24 cellular contexts compared by ENCODE assay signal in the genomic region with DNA sequence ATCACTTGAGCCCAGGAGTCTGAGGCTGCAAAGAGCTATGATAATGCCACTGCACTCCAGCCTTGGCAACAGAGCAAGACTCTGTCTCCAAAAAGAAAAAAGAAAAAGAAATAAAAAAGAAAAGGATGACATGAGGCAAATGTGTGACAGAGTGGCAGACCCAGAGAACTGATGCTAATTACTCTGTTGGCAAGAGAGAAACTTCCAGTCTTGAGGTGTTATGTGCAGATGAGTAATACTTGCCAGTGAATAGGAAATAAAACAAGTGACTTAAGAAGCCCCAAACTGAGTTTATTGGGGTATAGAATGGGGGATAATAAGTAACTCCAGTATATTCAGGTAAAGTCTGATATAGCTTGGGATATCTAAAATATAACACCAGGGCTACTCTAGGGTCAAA. TPM values are rescaled to one million over a fixed set of nuclear protein-coding genes. Genes with fewer than 3 reads are reported as not detected.
DNase-seq lines count a peak whose midpoint lies in the region; ATAC-seq and TF ChIP-seq lines count a peak whose summit lies in the region.
"Had no signal": no experiment of that assay in that cellular context is flagged by ENCODE, and none has a peak within 500 bp of the region (broad histone marks: within the 10 kb centered on the region; RNA-seq: fewer than 3 reads in every experiment).

No MANE protein-coding gene starts in this region.

- H3K27ac Mint-ChIP-seq in activated T-cell treated with anti-CD3 and anti-CD28 coated beads, Interleukin-2, amount 50 U/mL, for 72 hours, result peak overlapping the region; percentile 79
- H3K27ac Mint-ChIP-seq in stimulated activated naive CD8-positive, alpha-beta T cell treated with anti-CD3 and anti-CD28 coated beads, Interleukin-15, Interleukin-2, amounts not matched to agents 100 ng/mL and 50 ng/mL, for 24 hours, result peak overlapping the region; percentile 77
- H3K27ac Mint-ChIP-seq in activated naive CD8-positive, alpha-beta T cell treated with anti-CD3 and anti-CD28 coated beads, Interleukin-2, amount 50 U/mL, for 24 hours, result no peak overlapping the region
- no peak overlapping the region for H3K27ac Mint-ChIP-seq in stimulated activated naive CD8-positive, alpha-beta T cell treated with anti-CD3 and anti-CD28 coated beads, Interleukin-15, amount 100 ng/mL, for 72 hours
- H3K27ac Mint-ChIP-seq: CD4-positive, CD25-positive, alpha-beta regulatory T cell; HFFc6 had no signal

- H3K4me3 Mint-ChIP-seq in activated T-cell treated with anti-CD3 and anti-CD28 coated beads, Interleukin-2, amount 50 U/mL, for 72 hours, result no peak overlapping the region
- H3K4me3 Mint-ChIP-seq in stimulated activated naive CD8-positive, alpha-beta T cell treated with anti-CD3 and anti-CD28 coated beads, Interleukin-15, Interleukin-2, amounts not matched to agents 100 ng/mL and 50 ng/mL, for 24 hours, result no peak overlapping the region
- H3K4me3 Mint-ChIP-seq in activated naive CD8-positive, alpha-beta T cell treated with anti-CD3 and anti-CD28 coated beads, Interleukin-2, amount 50 U/mL, for 24 hours, result no peak overlapping the region
- H3K4me3 Mint-ChIP-seq in stimulated activated naive CD8-positive, alpha-beta T cell treated with anti-CD3 and anti-CD28 coated beads, Interleukin-15, amount 100 ng/mL, for 72 hours, result no peak overlapping the region
- H3K4me3 Mint-ChIP-seq: CD4-positive, CD25-positive, alpha-beta regulatory T cell; CD8-positive, alpha-beta memory T cell; HFFc6 had no signal

- no peaks in the 10 kb centered on the region for H3K27me3 ChIP-seq in foreskin keratinocyte
- H3K27me3 ChIP-seq: BE2C had no signal

- H3K27ac ChIP-seq in foreskin keratinocyte, result no peak overlapping the region
- H3K27ac ChIP-seq: HL-60 had no signal

- DNase-seq in activated T-cell treated with anti-CD3 and anti-CD28 coated beads, Interleukin-2, amount 50 U/mL, for 72 hours, result no peak
- no peak for DNase-seq in activated T-cell treated with anti-CD3 and anti-CD28 coated beads, Interleukin-2, amount 50 U/mL, for 48 hours
- DNase-seq in stimulated activated naive CD8-positive, alpha-beta T cell treated with anti-CD3 and anti-CD28 coated beads, Interleukin-15, Interleukin-2, amounts not matched to agents 100 U/mL and 50 U/mL, for 24 hours, result no peak
- no peak for DNase-seq in activated naive CD8-positive, alpha-beta T cell treated with anti-CD3 and anti-CD28 coated beads, Interleukin-2, amount 50 U/mL, for 24 hours
- no peak for DNase-seq in stimulated activated naive CD8-positive, alpha-beta T cell treated with anti-CD3 and anti-CD28 coated beads, Interleukin-15, amount 100 ng/mL, for 72 hours
- no peak for DNase-seq in foreskin keratinocyte
- DNase-seq in iPS-NIHi7 (ENCODE audit: extremely low spot score), result no peak
- DNase-seq: ACHN; BE2C; C1 segment of cervical spinal cord; CD4-positive, CD25-positive, alpha-beta regulatory T cell; CD8-positive, alpha-beta memory T cell; COR-L47; DMS 273 treated with DMSO at 0.1 percent for 48 hours; DMS53; DND-41; EL; GOT3; H7; HFFc6 had no signal

- H3K36me3 Mint-ChIP-seq in activated T-cell treated with anti-CD3 and anti-CD28 coated beads, Interleukin-2, amount 50 U/mL, for 72 hours (ENCODE audit: insufficient read depth in 2 of 2), result peaks cover 2 to 8% of the 10 kb centered on the region in 2 donors
- peaks cover 46% of the 10 kb centered on the region for H3K36me3 Mint-ChIP-seq in stimulated activated naive CD8-positive, alpha-beta T cell treated with anti-CD3 and anti-CD28 coated beads, Interleukin-15, Interleukin-2, amounts not matched to agents 100 ng/mL and 50 ng/mL, for 24 hours (ENCODE audit: low read depth)
- peaks cover 31% of the 10 kb centered on the region for H3K36me3 Mint-ChIP-seq in activated naive CD8-positive, alpha-beta T cell treated with anti-CD3 and anti-CD28 coated beads, Interleukin-2, amount 50 U/mL, for 24 hours (ENCODE audit: low read depth)

- H3K4me1 ChIP-seq in foreskin keratinocyte, result no peaks in the 10 kb centered on the region

- H3K4me1 Mint-ChIP-seq in activated T-cell treated with anti-CD3 and anti-CD28 coated beads, Interleukin-2, amount 50 U/mL, for 72 hours (ENCODE audit: low read depth), result peaks cover 9% of the 10 kb centered on the region
- peaks cover 12% of the 10 kb centered on the region for H3K4me1 Mint-ChIP-seq in stimulated activated naive CD8-positive, alpha-beta T cell treated with anti-CD3 and anti-CD28 coated beads, Interleukin-15, Interleukin-2, amounts not matched to agents 100 ng/mL and 50 ng/mL, for 24 hours (ENCODE audit: low read depth)
- H3K4me1 Mint-ChIP-seq in activated naive CD8-positive, alpha-beta T cell treated with anti-CD3 and anti-CD28 coated beads, Interleukin-2, amount 50 U/mL, for 24 hours, result peaks cover 13% of the 10 kb centered on the region
- peaks cover 9% of the 10 kb centered on the region for H3K4me1 Mint-ChIP-seq in stimulated activated naive CD8-positive, alpha-beta T cell treated with anti-CD3 and anti-CD28 coated beads, Interleukin-15, amount 100 ng/mL, for 72 hours
- H3K4me1 Mint-ChIP-seq: CD8-positive, alpha-beta memory T cell had no signal

- TF ChIP-seq CTCF in foreskin keratinocyte (conservative IDR thresholded peaks at IDR 0.05), result no peak

- H3K27me3 Mint-ChIP-seq in activated T-cell treated with anti-CD3 and anti-CD28 coated beads, Interleukin-2, amount 50 U/mL, for 72 hours (ENCODE audit: low read depth), result no peaks in the 10 kb centered on the region
- no peaks in the 10 kb centered on the region for H3K27me3 Mint-ChIP-seq in stimulated activated naive CD8-positive, alpha-beta T cell treated with anti-CD3 and anti-CD28 coated beads, Interleukin-15, Interleukin-2, amounts not matched to agents 100 ng/mL and 50 ng/mL, for 24 hours
- no peaks in the 10 kb centered on the region for H3K27me3 Mint-ChIP-seq in activated naive CD8-positive, alpha-beta T cell treated with anti-CD3 and anti-CD28 coated beads, Interleukin-2, amount 50 U/mL, for 24 hours
- H3K27me3 Mint-ChIP-seq in stimulated activated naive CD8-positive, alpha-beta T cell treated with anti-CD3 and anti-CD28 coated beads, Interleukin-15, amount 100 ng/mL, for 72 hours, result no peaks in the 10 kb centered on the region
- H3K27me3 Mint-ChIP-seq: CD4-positive, CD25-positive, alpha-beta regulatory T cell had no signal

- ATAC-seq in activated T-cell treated with anti-CD3 and anti-CD28 coated beads, Interleukin-2, amount 50 U/mL, for 72 hours (replicated peaks in 1 of 2), result no peak
- ATAC-seq in stimulated activated naive CD8-positive, alpha-beta T cell treated with anti-CD3 and anti-CD28 coated beads, Interleukin-15, Interleukin-2, amounts not matched to agents 100 U/mL and 50 U/mL, for 24 hours, result no peak
- peak; percentile 46 for ATAC-seq in activated naive CD8-positive, alpha-beta T cell treated with anti-CD3 and anti-CD28 coated beads, Interleukin-2, amount 50 U/mL, for 24 hours
- ATAC-seq in stimulated activated naive CD8-positive, alpha-beta T cell treated with anti-CD3 and anti-CD28 coated beads, Interleukin-15, amount 100 ng/mL, for 72 hours, result peak; percentile 75
- ATAC-seq in foreskin keratinocyte, result no peak
- ATAC-seq: GM12878, HCT116 had no signal

- no peaks in the 10 kb centered on the region for H3K9me3 Mint-ChIP-seq in activated T-cell treated with anti-CD3 and anti-CD28 coated beads, Interleukin-2, amount 50 U/mL, for 72 hours
- no peaks in the 10 kb centered on the region for H3K9me3 Mint-ChIP-seq in stimulated activated naive CD8-positive, alpha-beta T cell treated with anti-CD3 and anti-CD28 coated beads, Interleukin-15, Interleukin-2, amounts not matched to agents 100 ng/mL and 50 ng/mL, for 24 hours
- no peaks in the 10 kb centered on the region for H3K9me3 Mint-ChIP-seq in activated naive CD8-positive, alpha-beta T cell treated with anti-CD3 and anti-CD28 coated beads, Interleukin-2, amount 50 U/mL, for 24 hours
- H3K9me3 Mint-ChIP-seq in stimulated activated naive CD8-positive, alpha-beta T cell treated with anti-CD3 and anti-CD28 coated beads, Interleukin-15, amount 100 ng/mL, for 72 hours, result no peaks in the 10 kb centered on the region
- H3K9me3 Mint-ChIP-seq: CD4-positive, CD25-positive, alpha-beta regulatory T cell; CD8-positive, alpha-beta memory T cell; HFFc6 had no signal

RNA-seq across cellular contexts. Expression of gene ANXA7, which starts 9.5 kb away (rescaled TPM):
- total RNA-seq in activated T-cell treated with anti-CD3 and anti-CD28 coated beads, Interleukin-2, amount 50 U/mL, for 72 hours, result 100 to 1,000 TPM; 108 to 123 TPM
- 118 and 130 TPM in 2 replicates for total RNA-seq in foreskin keratinocyte
- 91.3 and 98.2 TPM in 2 replicates for polyA plus RNA-seq in foreskin keratinocyte

RNA-seq across cellular contexts. Expression of gene MSS51, which starts 10.1 kb away (rescaled TPM):
- 1 to 10 TPM; 3.5 to 3.8 TPM for total RNA-seq in activated T-cell treated with anti-CD3 and anti-CD28 coated beads, Interleukin-2, amount 50 U/mL, for 72 hours
- 0.61 and 0.67 TPM in 2 replicates for total RNA-seq in foreskin keratinocyte
- 0.31 and 0.32 TPM in 2 replicates for polyA plus RNA-seq in foreskin keratinocyte

Comparison
In these comparisons a context has a peak if more than half of its experiments do, and no peak if none do; other contexts are left out.
1. ATAC-seq: peak in activated naive CD8-positive, alpha-beta T cell treated with anti-CD3 and anti-CD28 coated beads, Interleukin-2, amount 50 U/mL, for 24 hours (single experiment) and stimulated activated naive CD8-positive, alpha-beta T cell treated with anti-CD3 and anti-CD28 coated beads, Interleukin-15, amount 100 ng/mL, for 72 hours (single experiment); none in activated T-cell treated with anti-CD3 and anti-CD28 coated beads, Interleukin-2, amount 50 U/mL, for 72 hours (0 of 2), stimulated activated naive CD8-positive, alpha-beta T cell treated with anti-CD3 and anti-CD28 coated beads, Interleukin-15, Interleukin-2, amounts not matched to agents 100 U/mL and 50 U/mL, for 24 hours (single experiment) and foreskin keratinocyte (single experiment).
2. H3K27ac Mint-ChIP-seq: peak in activated T-cell treated with anti-CD3 and anti-CD28 coated beads, Interleukin-2, amount 50 U/mL, for 72 hours (single experiment) and stimulated activated naive CD8-positive, alpha-beta T cell treated with anti-CD3 and anti-CD28 coated beads, Interleukin-15, Interleukin-2, amounts not matched to agents 100 ng/mL and 50 ng/mL, for 24 hours (single experiment); none in activated naive CD8-positive, alpha-beta T cell treated with anti-CD3 and anti-CD28 coated beads, Interleukin-2, amount 50 U/mL, for 24 hours (single experiment) and stimulated activated naive CD8-positive, alpha-beta T cell treated with anti-CD3 and anti-CD28 coated beads, Interleukin-15, amount 100 ng/mL, for 72 hours (0 of 2).